Comparison of ENCODE assay signal across 21 cellular contexts in the genomic region with DNA sequence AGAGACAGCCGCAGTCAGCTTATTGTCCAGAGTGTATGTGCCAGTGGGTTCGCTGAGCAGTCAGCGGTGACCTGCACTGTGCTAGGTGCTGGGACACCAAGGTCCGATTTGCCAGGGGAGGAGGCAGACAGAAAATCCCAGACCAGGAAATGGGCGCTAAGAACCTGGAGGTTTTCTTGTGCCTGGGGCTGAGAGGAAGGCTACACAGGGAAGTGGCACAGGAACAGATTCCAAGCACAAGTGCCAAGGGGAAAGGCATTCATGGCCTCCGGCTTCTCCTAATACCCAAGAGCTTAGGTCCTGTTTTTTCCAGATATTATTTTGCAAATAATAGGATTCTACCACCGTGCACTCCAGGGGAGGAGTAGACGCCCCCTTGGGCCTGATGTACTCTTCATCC.
A peak's percentile ranks its signal among the peaks of the same experiment; 100 is the strongest.
DNase-seq lines count a peak whose midpoint lies in the region; ATAC-seq, FAIRE-seq and TF ChIP-seq lines count a peak whose summit lies in the region.
"Had no signal": no experiment of that assay in that cellular context is flagged by ENCODE, and none has a peak within 500 bp of the region (broad histone marks: within the 10 kb centered on the region; RNA-seq: fewer than 3 reads in every experiment).

No MANE protein-coding gene starts in this region.

- H3K36me3 ChIP-seq in H1 (ENCODE audit: control insufficient read depth in 2 of 4, insufficient read depth in 4 of 4, low read length in 3 of 4) (no peaks in the 10 kb centered on the region), neuronal stem cell (replicated peaks in 1 of 2; ENCODE audit: control insufficient read depth in 2 of 2, insufficient read depth in 2 of 2, low read length in 2 of 2) (no peaks in the 10 kb centered on the region), SJCRH30 (no peaks in the 10 kb centered on the region)
- H3K36me3 ChIP-seq: BLaER1 treated with 17β-estradiol and CSF1 and Interleukin-3, amounts not matched to agents 10 nM and 100 nM had no signal

- TF ChIP-seq POLR2A in H1 (IDR thresholded peaks at IDR 0.05; ENCODE audit: control extremely low read depth in 1 of 2, low read depth in 2 of 2, low read length in 2 of 2) = no peak

- no peak overlapping the region for H2BK120ac ChIP-seq in H1 (replicated peaks; ENCODE audit: low read depth, low read length)
- no peak overlapping the region for H2BK120ac ChIP-seq in neuronal stem cell (ENCODE audit: low read depth, low read length)

- intact Hi-C loops in Right ventricle myocardium inferior (cut with DNase I) = no loop called here
- intact Hi-C loops in right cardiac atrium (cut with DNase I) = no loop called here

- H3K79me1 ChIP-seq in H1 (ENCODE audit: low read depth, low read length) = no peaks in the 10 kb centered on the region
- H3K79me1 ChIP-seq in neuronal stem cell (ENCODE audit: low read depth, low read length) = no peaks in the 10 kb centered on the region

- H4K91ac ChIP-seq in H1 (replicated peaks; ENCODE audit: insufficient read length, low read length) (no peak overlapping the region), neuronal stem cell (ENCODE audit: low read depth, low read length, poor library complexity) (peak overlapping the region; percentile 40)

- CTCF ChIA-PET in H1 (lab: Charles Lee; ENCODE audit: partially characterized antibody) = interaction anchor here (1.8 to 2.0 kb wide), 2 partner anchors 10 to 11 kb away, joined by 5 to 6 read pairs; no protein-coding TSS in a partner anchor

- H3K27ac ChIP-seq in right cardiac atrium (ENCODE audit: low read length) = no peak overlapping the region
- H3K27ac ChIP-seq in H1 (ENCODE audit: low read depth, low read length) = no peak overlapping the region
- no peak overlapping the region for H3K27ac ChIP-seq in neuronal stem cell (replicated peaks; ENCODE audit: low read length)
- H3K27ac ChIP-seq in SJCRH30 = no peak overlapping the region
- H3K27ac ChIP-seq: BLaER1 treated with 17β-estradiol and CSF1 and Interleukin-3, amounts not matched to agents 10 nM and 100 nM had no signal

- peak; percentile 27 for DNase-seq in Right ventricle myocardium inferior (ENCODE audit: missing footprints)
- no peak for DNase-seq in right cardiac atrium
- no peak for DNase-seq in H1 (ENCODE audit: low read depth in 1 of 2, low spot score in 2 of 2)
- no peak for DNase-seq in neuronal stem cell (ENCODE audit: low spot score)
- no peak for DNase-seq in NCI-H446 treated with DMSO at 0.1 percent for 48 hours (lab: John Stamatoyannopoulos, UW)
- no peak for DNase-seq in SJCRH30
- DNase-seq: 8988T; CD4-positive, CD25-positive, alpha-beta regulatory T cell; CD8-positive, alpha-beta memory T cell; COR-L47; DMS 273 treated with DMSO at 0.1 percent for 48 hours; DMS53; DND-41; EL; H7 had no signal

- H3K4me3 ChIP-seq in right cardiac atrium (ENCODE audit: low read length) (no peak overlapping the region), H1 (ENCODE audit: extremely low read depth in 1 of 4, insufficient read depth in 2 of 4, low read depth in 3 of 4, low read length in 4 of 4) (no peak overlapping the region), neuronal stem cell (ENCODE audit: low read length in 2 of 2) (no peak overlapping the region), SJCRH30 (no peak overlapping the region)
- H3K4me3 ChIP-seq: BLaER1 treated with 17β-estradiol and CSF1 and Interleukin-3, amounts not matched to agents 10 nM and 100 nM; GM23338 had no signal

- no peak overlapping the region for H4K5ac ChIP-seq in H1 (ENCODE audit: insufficient read length, low read depth, low read length)

- H3K4ac ChIP-seq in H1 (replicated peaks; ENCODE audit: insufficient read length, low read depth, low read length) = no peak overlapping the region
- H3K4ac ChIP-seq in neuronal stem cell (ENCODE audit: low read length) = no peak overlapping the region

- TF ChIP-seq CTCF in H1 (IDR thresholded peaks at IDR 0.05; ENCODE audit: control extremely low read depth in 1 of 3, insufficient read depth in 1 of 3, low read depth in 1 of 3, low read length in 3 of 3) = no peak

- 0 out of 2 replicates have a peak overlapping the region, but pooled peaks have one; percentile 86 for H2BK20ac ChIP-seq in H1 (ENCODE audit: low read length)

- no peaks in the 10 kb centered on the region for H3K4me1 ChIP-seq in right cardiac atrium (ENCODE audit: control insufficient read depth, insufficient read depth, low read length)
- peaks cover 0 to 2% (median 0%) of the 10 kb centered on the region in 4 experiments; a peak in 1 of 7 replicates for H3K4me1 ChIP-seq in H1 (replicated peaks in 1 of 4; ENCODE audit: control insufficient read depth in 3 of 4, insufficient read depth in 4 of 4, low read length in 3 of 4)
- peaks cover 7 to 11% of the 10 kb centered on the region in 2 donors for H3K4me1 ChIP-seq in neuronal stem cell (ENCODE audit: control insufficient read depth in 2 of 2, insufficient read depth in 1 of 2, low read depth in 1 of 2, low read length in 2 of 2)
- peaks cover 32% of the 10 kb centered on the region for H3K4me1 ChIP-seq in SJCRH30

- H3K23ac ChIP-seq in H1 (ENCODE audit: insufficient read length) (no peak overlapping the region), neuronal stem cell (ENCODE audit: low read depth, low read length, poor library complexity) (no peak overlapping the region)

- H2AK5ac ChIP-seq in H1 (ENCODE audit: low read depth, low read length) (no peak overlapping the region), neuronal stem cell (ENCODE audit: low read depth, low read length) (no peak overlapping the region)

- H4K20me1 ChIP-seq in H1 (replicated peaks in 1 of 2; ENCODE audit: control insufficient read depth in 1 of 2, insufficient read depth in 2 of 2, low read length in 2 of 2) = peaks cover 0 to 3% of the 10 kb centered on the region in 2 experiments

- no peaks in the 10 kb centered on the region for H3K79me2 ChIP-seq in H1 (ENCODE audit: control insufficient read depth in 1 of 2, insufficient read depth in 2 of 2, low read length in 2 of 2)

- H2BK15ac ChIP-seq in H1 (ENCODE audit: low read length) (no peak overlapping the region), neuronal stem cell (ENCODE audit: low read length) (no peak overlapping the region)

- WGBS in right cardiac atrium = 93% methylated on average over 8 of the region's 8 CpGs
- WGBS in H1 (ENCODE audit: extremely low coverage in 1 of 2, insufficient coverage in 1 of 2, insufficient read length in 1 of 2, insufficient replicate concordance in 2 of 2, low coverage in 1 of 2, low lambda C conversion rate in 2 of 2, missing lambda C conversion rate in 1 of 2), 2 experiments = 94% methylated on average over 8 of the region's 8 CpGs; no CpG with 5 or more reads in 1 of the 2 experiments
- WGBS in neuronal stem cell (ENCODE audit: extremely low coverage in 2 of 2, insufficient read length in 2 of 2, insufficient replicate concordance in 1 of 2), 2 donors = no CpG with 5 or more reads among the region's 8 CpGs

- no peaks in the 10 kb centered on the region for H3K27me3 ChIP-seq in right cardiac atrium (ENCODE audit: control insufficient read depth, insufficient read depth)
- no peaks in the 10 kb centered on the region; a peak in 1 of 7 replicates for H3K27me3 ChIP-seq in H1 (replicated peaks in 1 of 4; ENCODE audit: control insufficient read depth in 3 of 4, extremely low read depth in 1 of 4, insufficient read depth in 3 of 4, low read length in 3 of 4)
- H3K27me3 ChIP-seq in neuronal stem cell (ENCODE audit: control insufficient read depth in 3 of 3, insufficient read depth in 3 of 3, low read depth in 1 of 3, low read length in 3 of 3) = peaks cover 0 to 39% (median 3%) of the 10 kb centered on the region in 3 experiments
- H3K27me3 ChIP-seq in SJCRH30 = no peaks in the 10 kb centered on the region

- no peak overlapping the region for H3K14ac ChIP-seq in H1 (ENCODE audit: insufficient read length)
- no peak overlapping the region for H3K14ac ChIP-seq in neuronal stem cell (ENCODE audit: low read length)

- H3K9ac ChIP-seq in H1 (replicated peaks in 1 of 4; ENCODE audit: extremely low read depth in 1 of 4, low read depth in 3 of 4, low read length in 3 of 4) = no peak overlapping the region
- no peak overlapping the region for H3K9ac ChIP-seq in neuronal stem cell (ENCODE audit: low read depth, low read length, poor library complexity)
- H3K9ac ChIP-seq: BLaER1 treated with 17β-estradiol and CSF1 and Interleukin-3, amounts not matched to agents 10 nM and 100 nM had no signal

- H2AFZ ChIP-seq in H1 (ENCODE audit: low read length) (no peak overlapping the region), neuronal stem cell (ENCODE audit: low read length) (no peak overlapping the region)
- H2AFZ ChIP-seq: GM23338 had no signal

- no peak for FAIRE-seq in H1 (lab: Jason Lieb, UNC)
- FAIRE-seq: GM12891, GM19239, HepG2 had no signal

- no peak for TF ChIP-seq EP300 in H1 (IDR thresholded peaks at IDR 0.05; ENCODE audit: borderline replicate concordance in 1 of 2, low read depth in 2 of 2, low read length in 2 of 2)

- H3K4me2 ChIP-seq in H1 (ENCODE audit: insufficient read depth in 1 of 2, low read depth in 2 of 2, low read length in 2 of 2) (no peak overlapping the region), neuronal stem cell (ENCODE audit: insufficient read depth, low read length, poor library complexity, severe bottlenecking) (no peak overlapping the region)
- H3K4me2 ChIP-seq: GM23338 had no signal

- no peak overlapping the region for H3K56ac ChIP-seq in H1 (replicated peaks; ENCODE audit: insufficient read length, low read depth, low read length)

- no peak overlapping the region for H4K8ac ChIP-seq in H1 (ENCODE audit: extremely low read depth, insufficient read depth, low read length)
- H4K8ac ChIP-seq in neuronal stem cell (ENCODE audit: low read depth, low read length) = no peak overlapping the region

- no peak for TF ChIP-seq RAD21 in H1 (IDR thresholded peaks at IDR 0.05 in 1 of 2, conservative IDR thresholded peaks at IDR 0.05 in 1 of 2; ENCODE audit: low read depth in 2 of 2, low read length in 2 of 2)

- no peak for ATAC-seq in Right ventricle myocardium inferior
- no peak for ATAC-seq in right cardiac atrium
- ATAC-seq in GM19463 (IDR thresholded peaks at IDR 0.05; ENCODE audit: unreplicated experiment) = no peak
- ATAC-seq: GM23338, HepG2 had no signal

- H3K18ac ChIP-seq in H1 (ENCODE audit: extremely low read depth, low read length) (peak overlapping the region; percentile 32), neuronal stem cell (ENCODE audit: low read length) (no peak overlapping the region)

- peaks cover 3% of the 10 kb centered on the region; the same call in 1 of the 2 replicates for H3K23me2 ChIP-seq in H1 (ENCODE audit: low read depth, low read length)

- POLR2A ChIA-PET in H1 (lab: Charles Lee; ENCODE audit: partially characterized antibody) = interaction anchor here (1.2 to 1.7 kb wide), 2 partner anchors 16 to 47 kb away, joined by 3 to 4 read pairs; no protein-coding TSS in a partner anchor

- H2BK12ac ChIP-seq in H1 (ENCODE audit: low read depth, low read length) (no peak overlapping the region), neuronal stem cell (ENCODE audit: low read length) (no peak overlapping the region)

- H2BK5ac ChIP-seq in H1 (ENCODE audit: low read depth, low read length) (no peak overlapping the region; the same call in 1 of the 2 replicates), neuronal stem cell (ENCODE audit: low read length) (no peak overlapping the region)

- no peaks in the 10 kb centered on the region for H3K9me3 ChIP-seq in right cardiac atrium (ENCODE audit: control insufficient read depth, low read length)
- no peaks in the 10 kb centered on the region for H3K9me3 ChIP-seq in H1 (ENCODE audit: insufficient read depth in 2 of 2, low read depth in 1 of 2, low read length in 1 of 2)
- peaks cover 0 to 2% of the 10 kb centered on the region in 2 donors for H3K9me3 ChIP-seq in neuronal stem cell (replicated peaks in 1 of 2; ENCODE audit: control insufficient read depth in 2 of 2, insufficient read depth in 1 of 2, low read depth in 1 of 2, low read length in 2 of 2)
- no peaks in the 10 kb centered on the region for H3K9me3 ChIP-seq in SJCRH30 (replicated peaks)
